ENCODE assay signal across 15 cellular contexts in genomic region chr1:179177182-179177581, GRCh38. TPM values are rescaled to one million over a fixed set of nuclear protein-coding genes. Genes with fewer than 3 reads are reported as not detected.
A peak's percentile ranks its signal among the peaks of the same experiment; 100 is the strongest.
DNase-seq lines count a peak whose midpoint lies in the region; ATAC-seq and TF ChIP-seq lines count a peak whose summit lies in the region.
"Had no signal": no experiment of that assay in that cellular context is flagged by ENCODE, and none has a peak within 500 bp of the region (broad histone marks: within the 10 kb centered on the region; RNA-seq: fewer than 3 reads in every experiment).

No MANE protein-coding gene starts in this region.

- peak; percentile 64 for DNase-seq in EL
- no peak for DNase-seq in ascending aorta (ENCODE audit: low spot score in 2 of 2)
- no peak for DNase-seq in sigmoid colon
- no peak for DNase-seq in globus pallidus (ENCODE audit: low spot score)
- no peak for DNase-seq in T1000 (lab: John Stamatoyannopoulos, UW)
- DNase-seq: activated CD4-positive, alpha-beta T cell treated with anti-CD3 and anti-CD28 coated beads for 48 hours; natural killer cell; NCI-H2081 treated with DMSO at 0.1 percent for 48 hours; T-cell had no signal

- WGBS in gastroesophageal sphincter (ENCODE audit: low coverage in 1 of 2), 2 donors: 28 to 32% methylated on average over 2 of the region's 2 CpGs
- 80 to 83% methylated on average over 2 of the region's 2 CpGs for WGBS in sigmoid colon, 2 donors

- intact Hi-C loops in ascending aorta (cut with DNase I) (loop anchor here (5.0 kb wide), 2 partner anchors 35 to 50 kb away; no protein-coding TSS in a partner anchor), sigmoid colon (cut with DNase I) (loop anchor here (5.0 kb wide), 1 partner anchor 55 kb away; no protein-coding TSS in a partner anchor)

- H3K4me1 ChIP-seq in ascending aorta (peaks cover 8 to 34% of the 10 kb centered on the region in 2 donors), gastroesophageal sphincter (peaks cover 10 to 53% (median 27%) of the 10 kb centered on the region in 3 donors), sigmoid colon (peaks cover 0 to 53% (median 47%) of the 10 kb centered on the region in 4 donors)

- TF ChIP-seq POLR2A in gastroesophageal sphincter (IDR thresholded peaks at IDR 0.05) (no peak), sigmoid colon (IDR thresholded peaks at IDR 0.05) (no peak)

- no peaks in the 10 kb centered on the region for H3K9me3 ChIP-seq in ascending aorta
- H3K9me3 ChIP-seq in gastroesophageal sphincter: no peaks in the 10 kb centered on the region
- no peaks in the 10 kb centered on the region for H3K9me3 ChIP-seq in sigmoid colon

- TF ChIP-seq CTCF in ascending aorta (IDR thresholded peaks at IDR 0.05) (no peak), gastroesophageal sphincter (IDR thresholded peaks at IDR 0.05) (no peak), sigmoid colon (IDR thresholded peaks at IDR 0.05) (no peak)

- H3K27ac ChIP-seq in ascending aorta (peak overlapping the region; percentile 18 to 41), gastroesophageal sphincter (peak overlapping the region in 3 of 4 donors; percentile 22 to 37 (median 37)), sigmoid colon (peak overlapping the region; percentile 2 to 69 (median 45))
- H3K27ac ChIP-seq: KMS-11 had no signal

- H3K36me3 ChIP-seq in ascending aorta: no peaks in the 10 kb centered on the region
- H3K36me3 ChIP-seq in gastroesophageal sphincter: no peaks in the 10 kb centered on the region
- H3K36me3 ChIP-seq in sigmoid colon: no peaks in the 10 kb centered on the region

- H3K27me3 ChIP-seq in ascending aorta (no peaks in the 10 kb centered on the region), gastroesophageal sphincter (no peaks in the 10 kb centered on the region), sigmoid colon (no peaks in the 10 kb centered on the region)

- H3K4me3 ChIP-seq in ascending aorta: no peak overlapping the region
- H3K4me3 ChIP-seq in gastroesophageal sphincter: no peak overlapping the region
- no peak overlapping the region for H3K4me3 ChIP-seq in sigmoid colon

- no peak for TF ChIP-seq EP300 in gastroesophageal sphincter (IDR thresholded peaks at IDR 0.05)
- no peak for TF ChIP-seq EP300 in sigmoid colon (IDR thresholded peaks at IDR 0.05)

- ATAC-seq in gastroesophageal sphincter: no peak
- no peak for ATAC-seq in HG03432 (IDR thresholded peaks at IDR 0.05; ENCODE audit: unreplicated experiment)
- ATAC-seq in GM21576 (IDR thresholded peaks at IDR 0.05; ENCODE audit: unreplicated experiment): no peak
- ATAC-seq: activated T-helper 17 cell treated with anti-CD3 and anti-CD28 coated beads, Interleukin-2, amount 50 U/mL, for 72 hours; esophagus mucosa; natural killer cell; T-cell had no signal

RNA-seq across cellular contexts. Expression of gene ABL2, which starts 52.3 kb away (rescaled TPM):
- 23.9 TPM for total RNA-seq in ascending aorta
- total RNA-seq in gastroesophageal sphincter: 10 to 100 TPM; 11.8 to 22.2 (median 17.2) TPM
- total RNA-seq in sigmoid colon: 10 to 100 TPM; 10.3 to 32.6 (median 15.0) TPM
- 1 to 10 TPM; 1.2 to 4.4 (median 1.6) TPM for polyA plus RNA-seq in sigmoid colon
